27 cellular contexts compared by ENCODE assay signal in the genomic region with DNA sequence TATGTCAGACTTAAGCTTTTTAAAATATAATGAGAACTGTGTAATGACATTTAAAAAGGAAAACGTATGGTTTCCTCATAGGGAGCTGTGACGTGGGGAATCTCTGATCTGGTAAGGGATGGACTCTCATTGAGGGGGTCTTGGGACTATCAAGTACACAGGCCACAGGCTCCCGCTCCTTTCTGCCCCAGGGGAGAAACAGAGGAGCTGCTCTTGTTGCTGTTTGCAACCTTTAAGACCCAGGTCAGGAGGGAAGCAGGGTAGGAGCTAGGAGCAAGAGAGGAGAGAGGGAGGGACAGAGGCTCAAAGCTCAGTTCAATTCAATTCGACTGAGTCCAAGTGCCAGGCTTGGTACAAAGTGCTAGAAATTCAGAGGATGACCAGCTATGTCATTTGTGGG.
"Had no signal": no experiment of that assay in that cellular context is flagged by ENCODE, and none has a peak within 500 bp of the region (broad histone marks: within the 10 kb centered on the region; RNA-seq: fewer than 3 reads in every experiment).

No MANE protein-coding gene starts in this region.

- H3K4me3 ChIP-seq: ascending aorta, esophagus squamous epithelium, gastroesophageal sphincter, heart right ventricle had no signal

- H3K4me3 Mint-ChIP-seq: activated B cell treated with CpG ODN at 0.5 μM for 24 hours; activated CD4-positive, alpha-beta memory T cell treated with anti-CD3 and anti-CD28 coated beads for 36 hours; activated CD8-positive, alpha-beta memory T cell treated with anti-CD3 and anti-CD28 coated beads, Interleukin-2, amount 10 ng/mL, durations not matched to agents 7 days and 5 days; activated CD8-positive, alpha-beta T cell treated with anti-CD3 and anti-CD28 coated beads, Interleukin-2, amount 10 ng/mL, durations not matched to agents 7 days and 5 days; activated naive CD4-positive, alpha-beta T cell treated with anti-CD3 and anti-CD28 coated beads for 36 hours; activated naive CD4-positive, alpha-beta T cell treated with anti-CD3 and anti-CD28 coated beads, Interleukin-2, amount 50 U/mL, for 24 hours; activated naive CD8-positive, alpha-beta T cell treated with anti-CD3 and anti-CD28 coated beads, Interleukin-2, amount 10 ng/mL, durations not matched to agents 7 days and 5 days; activated T-helper 1 cell treated with anti-CD3 and anti-CD28 coated beads, Interleukin-12 subunit alpha, Interleukin-12 subunit beta, Interleukin-2, Interleukin-4 antibody, amounts not matched to agents 30 ng/mL and 10 ng/mL and 1 ng/mL, durations not matched to agents 14 hours and 24 hours and 36 hours had no signal

- H3K27me3 ChIP-seq: ascending aorta had no signal

- H3K27ac ChIP-seq: ascending aorta, brain microvascular endothelial cell, epithelial cell of prostate, esophagus squamous epithelium, gastroesophageal sphincter, heart right ventricle, VCaP had no signal

- H3K36me3 Mint-ChIP-seq: activated CD4-positive, alpha-beta memory T cell treated with anti-CD3 and anti-CD28 coated beads for 36 hours; activated CD8-positive, alpha-beta memory T cell treated with anti-CD3 and anti-CD28 coated beads, Interleukin-2, amount 10 ng/mL, durations not matched to agents 7 days and 5 days; activated naive CD4-positive, alpha-beta T cell treated with anti-CD3 and anti-CD28 coated beads, Interleukin-2, amount 50 U/mL, for 24 hours; activated naive CD8-positive, alpha-beta T cell treated with anti-CD3 and anti-CD28 coated beads, Interleukin-2, amount 10 ng/mL, durations not matched to agents 7 days and 5 days had no signal

- DNase-seq: activated B cell treated with CpG ODN at 0.5 μM for 24 hours; activated CD4-positive, alpha-beta memory T cell treated with anti-CD3 and anti-CD28 coated beads for 36 hours; activated CD4-positive, alpha-beta T cell treated with anti-CD3 and anti-CD28 coated beads for 48 hours; activated CD4-positive, alpha-beta T cell treated with anti-CD3 and anti-CD28 coated beads, Interleukin-2, amount 50 U/mL, for 1 hour; activated CD8-positive, alpha-beta memory T cell treated with anti-CD3 and anti-CD28 coated beads, Interleukin-2, amount 10 ng/mL, durations not matched to agents 7 days and 5 days; activated CD8-positive, alpha-beta memory T cell treated with anti-CD3 and anti-CD28 coated beads, Interleukin-2, amount 50 U/mL, for 4 hours; activated CD8-positive, alpha-beta T cell treated with anti-CD3 and anti-CD28 coated beads, Interleukin-2, amount 10 ng/mL, durations not matched to agents 7 days and 5 days; activated effector memory CD4-positive, alpha-beta T cell treated with anti-CD3 and anti-CD28 coated beads, Interleukin-2, amount 50 U/mL, for 16 hours; activated naive CD4-positive, alpha-beta T cell treated with anti-CD3 and anti-CD28 coated beads for 36 hours; activated naive CD8-positive, alpha-beta T cell treated with anti-CD3 and anti-CD28 coated beads, Interleukin-2, amount 10 ng/mL, durations not matched to agents 7 days and 5 days; activated T-cell treated with anti-CD3 and anti-CD28 coated beads, Interleukin-2, amount 50 U/mL, for 1 hour; activated T-cell treated with anti-CD3 and anti-CD28 coated beads, Interleukin-2, amount 50 U/mL, for 48 hours; brain microvascular endothelial cell; caudate nucleus; effector CD8-positive, alpha-beta T cell; esophagus squamous epithelium; foreskin melanocyte; heart right ventricle; T-helper 2 cell had no signal

- H3K4me1 ChIP-seq: ascending aorta, esophagus squamous epithelium, gastroesophageal sphincter, heart right ventricle had no signal

- H3K9me3 Mint-ChIP-seq: activated B cell treated with CpG ODN at 0.5 μM for 24 hours; activated CD4-positive, alpha-beta memory T cell treated with anti-CD3 and anti-CD28 coated beads for 36 hours; activated naive CD4-positive, alpha-beta T cell treated with anti-CD3 and anti-CD28 coated beads for 36 hours; activated naive CD4-positive, alpha-beta T cell treated with anti-CD3 and anti-CD28 coated beads, Interleukin-2, amount 50 U/mL, for 24 hours; activated naive CD8-positive, alpha-beta T cell treated with anti-CD3 and anti-CD28 coated beads, Interleukin-2, amount 10 ng/mL, durations not matched to agents 7 days and 5 days; activated T-helper 1 cell treated with anti-CD3 and anti-CD28 coated beads, Interleukin-12 subunit alpha, Interleukin-12 subunit beta, Interleukin-2, Interleukin-4 antibody, amounts not matched to agents 30 ng/mL and 10 ng/mL and 1 ng/mL, durations not matched to agents 14 hours and 24 hours and 36 hours; activated T-helper 2 cell treated with anti-CD3 and anti-CD28 coated beads, Interferon-gamma antibody, Interleukin-2, Interleukin-4, amounts not matched to agents 10 μg/mL and 5 μg/mL and 100 μg/mL, durations not matched to agents 14 hours and 24 hours and 36 hours had no signal

- H3K9me3 ChIP-seq: ascending aorta, esophagus squamous epithelium, gastroesophageal sphincter, heart right ventricle had no signal

- H3K27ac Mint-ChIP-seq: activated B cell treated with CpG ODN at 0.5 μM for 24 hours; activated CD4-positive, alpha-beta memory T cell treated with anti-CD3 and anti-CD28 coated beads for 36 hours; activated CD8-positive, alpha-beta memory T cell treated with anti-CD3 and anti-CD28 coated beads, Interleukin-2, amount 10 ng/mL, durations not matched to agents 7 days and 5 days; activated CD8-positive, alpha-beta T cell treated with anti-CD3 and anti-CD28 coated beads, Interleukin-2, amount 10 ng/mL, durations not matched to agents 7 days and 5 days; activated naive CD4-positive, alpha-beta T cell treated with anti-CD3 and anti-CD28 coated beads for 36 hours; activated naive CD4-positive, alpha-beta T cell treated with anti-CD3 and anti-CD28 coated beads, Interleukin-2, amount 50 U/mL, for 24 hours; activated naive CD8-positive, alpha-beta T cell treated with anti-CD3 and anti-CD28 coated beads, Interleukin-2, amount 10 ng/mL, durations not matched to agents 7 days and 5 days; activated T-helper 1 cell treated with anti-CD3 and anti-CD28 coated beads, Interleukin-12 subunit alpha, Interleukin-12 subunit beta, Interleukin-2, Interleukin-4 antibody, amounts not matched to agents 30 ng/mL and 10 ng/mL and 1 ng/mL, durations not matched to agents 14 hours and 24 hours and 36 hours; activated T-helper 2 cell treated with anti-CD3 and anti-CD28 coated beads, Interferon-gamma antibody, Interleukin-2, Interleukin-4, amounts not matched to agents 10 μg/mL and 5 μg/mL and 100 μg/mL, durations not matched to agents 14 hours and 24 hours and 36 hours had no signal

- H3K36me3 ChIP-seq: ascending aorta, brain microvascular endothelial cell, esophagus squamous epithelium, gastroesophageal sphincter, heart right ventricle had no signal

- ATAC-seq: activated CD4-positive, CD25-positive, alpha-beta regulatory T cell treated with anti-CD3 and anti-CD28 coated beads, Interleukin-2, amount 50 U/mL, for 24 hours; activated CD8-positive, alpha-beta memory T cell treated with anti-CD3 and anti-CD28 coated beads, Interleukin-2, amount 10 ng/mL, durations not matched to agents 7 days and 5 days; activated CD8-positive, alpha-beta T cell treated with anti-CD3 and anti-CD28 coated beads, Interleukin-2, amount 10 ng/mL, durations not matched to agents 7 days and 5 days; gastroesophageal sphincter; heart right ventricle had no signal

- H3K4me1 Mint-ChIP-seq: activated naive CD4-positive, alpha-beta T cell treated with anti-CD3 and anti-CD28 coated beads, Interleukin-2, amount 50 U/mL, for 24 hours had no signal
